Comparison of ENCODE assay signal across 12 cellular contexts in the genomic region with DNA sequence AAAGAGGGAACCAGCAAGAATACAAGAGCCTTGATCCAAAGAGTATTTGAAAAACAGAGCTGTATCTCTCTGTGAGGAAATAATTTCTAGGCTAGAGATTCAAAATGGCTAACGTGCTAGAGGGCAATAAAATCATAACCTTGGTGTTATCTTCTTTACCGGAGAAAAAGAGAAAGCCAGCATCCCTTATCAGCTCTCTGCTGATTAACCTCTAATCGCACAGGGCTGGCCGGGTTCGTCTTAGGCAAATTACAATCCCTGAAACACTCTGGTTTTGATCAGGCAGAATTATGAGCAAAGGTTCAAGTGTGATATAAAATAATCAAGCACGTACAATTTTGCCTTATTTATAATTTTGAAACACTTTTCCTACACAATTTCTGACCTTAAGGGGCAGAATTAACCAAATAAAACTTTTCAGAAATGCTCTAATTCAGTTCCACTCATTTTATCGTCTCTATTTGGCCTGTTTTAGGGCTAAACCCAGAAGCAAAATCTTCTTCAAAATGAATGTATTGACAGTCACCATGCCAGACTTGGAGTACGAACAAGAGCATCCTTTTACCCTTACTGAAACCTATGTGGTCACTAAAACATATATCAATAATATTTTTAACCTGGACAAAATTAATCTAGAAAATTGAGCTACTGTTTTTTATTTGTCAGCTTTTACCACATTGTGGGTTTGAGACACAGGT. TPM values are rescaled to one million over a fixed set of nuclear protein-coding genes. Genes with fewer than 3 reads are reported as not detected.
DNase-seq lines count a peak whose midpoint lies in the region; ATAC-seq and TF ChIP-seq lines count a peak whose summit lies in the region.
"Had no signal": no experiment of that assay in that cellular context is flagged by ENCODE, and none has a peak within 500 bp of the region (broad histone marks: within the 10 kb centered on the region; RNA-seq: fewer than 3 reads in every experiment).

No MANE protein-coding gene starts in this region.

- no peak overlapping the region for H3K27ac ChIP-seq in CD8-positive, alpha-beta memory T cell (ENCODE audit: low read depth, low read length)
- peak overlapping the region; percentile 64 for H3K27ac ChIP-seq in naive thymus-derived CD4-positive, alpha-beta T cell (ENCODE audit: low read depth, low read length)
- H3K27ac ChIP-seq in left lung, result peak overlapping the region in 1 of 2 donors; percentile 48
- H3K27ac ChIP-seq: body of pancreas, dorsolateral prefrontal cortex, sigmoid colon had no signal

- peaks cover 4% of the 10 kb centered on the region in 2 donors for H3K27me3 Mint-ChIP-seq in CD8-positive, alpha-beta memory T cell
- peaks cover 3% of the 10 kb centered on the region for H3K27me3 Mint-ChIP-seq in activated CD8-positive, alpha-beta T cell treated with anti-CD3 and anti-CD28 coated beads, Interleukin-2, amount 10 ng/mL, durations not matched to agents 7 days and 5 days (ENCODE audit: low read depth)
- H3K27me3 Mint-ChIP-seq in naive thymus-derived CD4-positive, alpha-beta T cell, result peaks cover 0 to 4% (median 0%) of the 10 kb centered on the region in 5 donors

- ATAC-seq in HG03460 (IDR thresholded peaks at IDR 0.05; ENCODE audit: unreplicated experiment), result peak; percentile 11
- ATAC-seq in activated CD8-positive, alpha-beta T cell treated with anti-CD3 and anti-CD28 coated beads, Interleukin-2, amount 10 ng/mL, durations not matched to agents 7 days and 5 days, result peak; percentile 32
- ATAC-seq in naive thymus-derived CD4-positive, alpha-beta T cell, result no peak
- ATAC-seq in left lung, result no peak

- intact Hi-C loops in naive thymus-derived CD4-positive, alpha-beta T cell (cut with micrococcal nuclease), result loop anchor here (1.0 to 5.0 kb wide), 12 partner anchors 13 to 455 kb away; partner anchors contain the start of genes PSMB9 (in 2 of the 2) and TAP2 (in 2 of the 2)
- intact Hi-C loops in left lung (cut with DNase I), result no loop called here

- no peaks in the 10 kb centered on the region for H3K27me3 ChIP-seq in CD8-positive, alpha-beta memory T cell (ENCODE audit: insufficient read depth, low read length, poor library complexity, severe bottlenecking)
- H3K27me3 ChIP-seq in naive thymus-derived CD4-positive, alpha-beta T cell (ENCODE audit: control insufficient read depth in 2 of 2, insufficient read depth in 2 of 2, low read length in 2 of 2), result no peaks in the 10 kb centered on the region
- H3K27me3 ChIP-seq in left lung, result no peaks in the 10 kb centered on the region
- H3K27me3 ChIP-seq: body of pancreas, sigmoid colon had no signal

- peaks cover 0 to 17% (median 5%) of the 10 kb centered on the region in 3 donors for H3K36me3 Mint-ChIP-seq in CD8-positive, alpha-beta memory T cell
- H3K36me3 Mint-ChIP-seq in activated CD8-positive, alpha-beta T cell treated with anti-CD3 and anti-CD28 coated beads, Interleukin-2, amount 10 ng/mL, durations not matched to agents 7 days and 5 days (ENCODE audit: low read depth), result peaks cover 19% of the 10 kb centered on the region
- peaks cover 0 to 21% (median 0%) of the 10 kb centered on the region in 5 donors for H3K36me3 Mint-ChIP-seq in naive thymus-derived CD4-positive, alpha-beta T cell

- peak overlapping the region in 7 of 8 donors; percentile 7 to 92 (median 83) for H3K27ac Mint-ChIP-seq in CD8-positive, alpha-beta memory T cell
- H3K27ac Mint-ChIP-seq in activated CD8-positive, alpha-beta T cell treated with anti-CD3 and anti-CD28 coated beads, Interleukin-2, amount 10 ng/mL, durations not matched to agents 7 days and 5 days, result peak overlapping the region; percentile 92
- peak overlapping the region; percentile 48 to 94 (median 83) for H3K27ac Mint-ChIP-seq in naive thymus-derived CD4-positive, alpha-beta T cell

- H3K4me3 Mint-ChIP-seq in CD8-positive, alpha-beta memory T cell, result peak overlapping the region in 2 of 7 donors; percentile 51 to 57
- peak overlapping the region; percentile 54 for H3K4me3 Mint-ChIP-seq in activated CD8-positive, alpha-beta T cell treated with anti-CD3 and anti-CD28 coated beads, Interleukin-2, amount 10 ng/mL, durations not matched to agents 7 days and 5 days
- H3K4me3 Mint-ChIP-seq in naive thymus-derived CD4-positive, alpha-beta T cell, result peak overlapping the region in 9 of 10 donors; percentile 29 to 83 (median 65)

- POLR2A ChIA-PET in CD8-positive, alpha-beta memory T cell (lab: Charles Lee), result interaction anchor here (0.6 to 3.2 kb wide), 10 partner anchors 10 to 200 kb away, joined by 3 to 56 read pairs (median 6); partner anchors contain the start of genes PSMB8, PSMB9, TAP1 and TAP2
- POLR2A ChIA-PET in activated CD8-positive, alpha-beta T cell treated with anti-CD3 and anti-CD28 coated beads, Interleukin-2, amount 10 ng/mL, durations not matched to agents 7 days and 5 days (lab: Charles Lee), result interaction anchor here (0.9 to 10.3 kb wide), 9 partner anchors 10 to 685 kb away, joined by 3 to 240 read pairs (median 5); partner anchors contain the start of genes HLA-DMA, PSMB8, PSMB9 and TAP1
- POLR2A ChIA-PET in naive thymus-derived CD4-positive, alpha-beta T cell (lab: Charles Lee), result interaction anchor here (0.7 to 7.5 kb wide), 14 partner anchors 9 to 117 kb away, joined by 3 to 99 read pairs (median 5); partner anchors contain the start of genes BRD2, PSMB8, PSMB9 and TAP1

- peaks cover 24 to 35% (median 31%) of the 10 kb centered on the region in 3 donors for H3K4me1 Mint-ChIP-seq in CD8-positive, alpha-beta memory T cell
- H3K4me1 Mint-ChIP-seq in activated CD8-positive, alpha-beta T cell treated with anti-CD3 and anti-CD28 coated beads, Interleukin-2, amount 10 ng/mL, durations not matched to agents 7 days and 5 days (ENCODE audit: low read depth), result peaks cover 35% of the 10 kb centered on the region
- peaks cover 20 to 36% (median 35%) of the 10 kb centered on the region in 7 donors for H3K4me1 Mint-ChIP-seq in naive thymus-derived CD4-positive, alpha-beta T cell

- TF ChIP-seq CTCF in left lung (IDR thresholded peaks at IDR 0.05), result no peak

- H3K4me3 ChIP-seq in CD8-positive, alpha-beta memory T cell (ENCODE audit: low read length), result no peak overlapping the region
- peak overlapping the region; percentile 15 for H3K4me3 ChIP-seq in naive thymus-derived CD4-positive, alpha-beta T cell (ENCODE audit: low read length)
- H3K4me3 ChIP-seq in left lung, result no peak overlapping the region
- H3K4me3 ChIP-seq: body of pancreas, sigmoid colon had no signal

- no peak for DNase-seq in CD8-positive, alpha-beta memory T cell
- no peak for DNase-seq in activated CD8-positive, alpha-beta T cell treated with anti-CD3 and anti-CD28 coated beads, Interleukin-2, amount 10 ng/mL, durations not matched to agents 7 days and 5 days
- DNase-seq in naive thymus-derived CD4-positive, alpha-beta T cell, result no peak
- DNase-seq in NK-92 (lab: John Stamatoyannopoulos, UW; ENCODE audit: unreplicated experiment) (no peak), left lung (no peak), NCI-H226 (no peak)
- DNase-seq: NCI-H1417 treated with DMSO at 0.1 percent for 48 hours had no signal

- H3K4me1 ChIP-seq in CD8-positive, alpha-beta memory T cell (ENCODE audit: insufficient read depth, low read length), result peaks cover 23% of the 10 kb centered on the region
- H3K4me1 ChIP-seq in naive thymus-derived CD4-positive, alpha-beta T cell (ENCODE audit: control insufficient read depth in 2 of 2, insufficient read depth in 2 of 2, low read length in 2 of 2), result peaks cover 4 to 20% of the 10 kb centered on the region in 2 donors
- H3K4me1 ChIP-seq in left lung, result peaks cover 0 to 12% of the 10 kb centered on the region in 2 donors
- H3K4me1 ChIP-seq: body of pancreas, sigmoid colon had no signal

- CTCF ChIA-PET in CD8-positive, alpha-beta memory T cell (lab: Charles Lee), result interaction anchor here (0.7 to 7.9 kb wide), 31 partner anchors 9 to 455 kb away, joined by 3 to 190 read pairs (median 5); partner anchors contain the start of genes BRD2, HLA-DMA, PSMB8 and PSMB9
- CTCF ChIA-PET in activated CD8-positive, alpha-beta T cell treated with anti-CD3 and anti-CD28 coated beads, Interleukin-2, amount 10 ng/mL, durations not matched to agents 7 days and 5 days (lab: Charles Lee), result interaction anchor here (0.7 to 10.6 kb wide), 68 partner anchors 10 to 622 kb away, joined by 3 to 512 read pairs (median 6); partner anchors contain the start of genes HLA-DMA, HLA-DPB1, HLA-DRA and PSMB8
- CTCF ChIA-PET in naive thymus-derived CD4-positive, alpha-beta T cell (lab: Charles Lee), result interaction anchor here (0.7 to 10.1 kb wide), 37 partner anchors 8 to 620 kb away, joined by 3 to 177 read pairs (median 5); partner anchors contain the start of genes PSMB8, PSMB9, TAP1 and TAP2

- H3K36me3 ChIP-seq in CD8-positive, alpha-beta memory T cell (ENCODE audit: insufficient read depth, low read length), result no peaks in the 10 kb centered on the region
- H3K36me3 ChIP-seq in naive thymus-derived CD4-positive, alpha-beta T cell (ENCODE audit: control insufficient read depth in 2 of 3, insufficient read depth in 3 of 3, low read length in 3 of 3), result no peaks in the 10 kb centered on the region
- no peaks in the 10 kb centered on the region for H3K36me3 ChIP-seq in left lung
- H3K36me3 ChIP-seq: sigmoid colon had no signal

- peaks cover 0 to 4% (median 2%) of the 10 kb centered on the region in 5 donors for H3K9me3 Mint-ChIP-seq in CD8-positive, alpha-beta memory T cell
- no peaks in the 10 kb centered on the region for H3K9me3 Mint-ChIP-seq in activated CD8-positive, alpha-beta T cell treated with anti-CD3 and anti-CD28 coated beads, Interleukin-2, amount 10 ng/mL, durations not matched to agents 7 days and 5 days (ENCODE audit: insufficient read depth)
- peaks cover 0 to 10% (median 0%) of the 10 kb centered on the region in 11 donors for H3K9me3 Mint-ChIP-seq in naive thymus-derived CD4-positive, alpha-beta T cell

- H3K9me3 ChIP-seq in CD8-positive, alpha-beta memory T cell (ENCODE audit: low read length), result no peaks in the 10 kb centered on the region
- H3K9me3 ChIP-seq in naive thymus-derived CD4-positive, alpha-beta T cell (ENCODE audit: control insufficient read depth in 2 of 3, low read length in 3 of 3), result no peaks in the 10 kb centered on the region
- H3K9me3 ChIP-seq in left lung, result no peaks in the 10 kb centered on the region
- H3K9me3 ChIP-seq: body of pancreas, sigmoid colon had no signal

RNA-seq across cellular contexts. Expression of gene PSMB9, which starts 13.7 kb away (rescaled TPM):
- 100 to 1,000 TPM; 245 to 255 TPM for total RNA-seq in CD8-positive, alpha-beta memory T cell
- 597 TPM for polyA plus RNA-seq in CD8-positive, alpha-beta memory T cell
- total RNA-seq in activated CD8-positive, alpha-beta T cell treated with anti-CD3 and anti-CD28 coated beads, Interleukin-2, amount 10 ng/mL, durations not matched to agents 7 days and 5 days, result 100 to 1,000 TPM; 319 to 325 TPM
- total RNA-seq in naive thymus-derived CD4-positive, alpha-beta T cell, result 100 to 1,000 TPM in 2 of 5 experiments, 10 to 100 TPM in 3; 70.3 to 452 (median 90.5) TPM
- 100 to 1,000 TPM; 385 to 389 TPM for polyA plus RNA-seq in naive thymus-derived CD4-positive, alpha-beta T cell
- 10 to 100 TPM; 50.0 to 67.9 TPM for total RNA-seq in left lung

RNA-seq across cellular contexts. Expression of gene TAP1, which starts 14.2 kb away (rescaled TPM):
- 100 to 1,000 TPM; 394 to 407 TPM for total RNA-seq in CD8-positive, alpha-beta memory T cell
- 396 TPM for polyA plus RNA-seq in CD8-positive, alpha-beta memory T cell
- 100 to 1,000 TPM; 319 to 328 TPM for total RNA-seq in activated CD8-positive, alpha-beta T cell treated with anti-CD3 and anti-CD28 coated beads, Interleukin-2, amount 10 ng/mL, durations not matched to agents 7 days and 5 days
- total RNA-seq in naive thymus-derived CD4-positive, alpha-beta T cell, result 100 to 1,000 TPM in 3 of 5 experiments, 10 to 100 TPM in 2; 92.1 to 500 (median 103) TPM
- polyA plus RNA-seq in naive thymus-derived CD4-positive, alpha-beta T cell, result 100 to 1,000 TPM; 162 to 274 TPM
- 10 to 100 TPM; 79.3 to 99.2 TPM for total RNA-seq in left lung

RNA-seq across cellular contexts. Expression of gene PSMB8, which starts 23.9 kb away (rescaled TPM):
- 100 to 1,000 TPM; 311 to 326 TPM for total RNA-seq in CD8-positive, alpha-beta memory T cell
- 422 TPM for polyA plus RNA-seq in CD8-positive, alpha-beta memory T cell
- 100 to 1,000 TPM; 385 to 397 TPM for total RNA-seq in activated CD8-positive, alpha-beta T cell treated with anti-CD3 and anti-CD28 coated beads, Interleukin-2, amount 10 ng/mL, durations not matched to agents 7 days and 5 days
- total RNA-seq in naive thymus-derived CD4-positive, alpha-beta T cell, result 100 to 1,000 TPM; 111 to 419 (median 115) TPM
- 100 to 1,000 TPM; 322 to 378 TPM for polyA plus RNA-seq in naive thymus-derived CD4-positive, alpha-beta T cell
- total RNA-seq in left lung, result 100 to 1,000 TPM in 1 of 2 donors, 10 to 100 TPM in 1; 93.6 to 122 TPM

RNA-seq across cellular contexts. Expression of gene TAP2, which starts 29.2 kb away (rescaled TPM):
- 100 to 1,000 TPM; 221 to 228 TPM for total RNA-seq in CD8-positive, alpha-beta memory T cell
- polyA plus RNA-seq in CD8-positive, alpha-beta memory T cell, result 35.8 TPM
- total RNA-seq in activated CD8-positive, alpha-beta T cell treated with anti-CD3 and anti-CD28 coated beads, Interleukin-2, amount 10 ng/mL, durations not matched to agents 7 days and 5 days, result 100 to 1,000 TPM; 145 to 159 TPM
- total RNA-seq in naive thymus-derived CD4-positive, alpha-beta T cell, result 100 to 1,000 TPM in 4 of 5 experiments, 10 to 100 TPM in 1; 84.3 to 243 (median 117) TPM
- 10 to 100 TPM; 26.4 to 36.4 TPM for polyA plus RNA-seq in naive thymus-derived CD4-positive, alpha-beta T cell
- total RNA-seq in left lung, result 10 to 100 TPM; 75.9 to 90.0 TPM

RNA-seq across cellular contexts. Expression of gene HLA-DOB, which starts 50.9 kb away (rescaled TPM):
- total RNA-seq in CD8-positive, alpha-beta memory T cell, result under 1 TPM; 0.77 to 0.97 TPM
- 0.62 TPM for polyA plus RNA-seq in CD8-positive, alpha-beta memory T cell
- 10 to 100 TPM; 15.6 to 17.0 TPM for total RNA-seq in activated CD8-positive, alpha-beta T cell treated with anti-CD3 and anti-CD28 coated beads, Interleukin-2, amount 10 ng/mL, durations not matched to agents 7 days and 5 days
- total RNA-seq in naive thymus-derived CD4-positive, alpha-beta T cell, result 1 to 10 TPM; 1.7 to 7.7 (median 4.9) TPM
- polyA plus RNA-seq in naive thymus-derived CD4-positive, alpha-beta T cell, result under 1 TPM; 0.48 to 0.57 TPM
- total RNA-seq in left lung, result 1 to 10 TPM; 1.5 to 2.8 TPM
- total RNA-seq: body of pancreas, H4 had no signal

Comparison
In these comparisons a context has a peak if more than half of its experiments do, and no peak if none do; other contexts are left out.
1. ATAC-seq: peak in HG03460 (single experiment) and activated CD8-positive, alpha-beta T cell treated with anti-CD3 and anti-CD28 coated beads, Interleukin-2, amount 10 ng/mL, durations not matched to agents 7 days and 5 days (single experiment); none in naive thymus-derived CD4-positive, alpha-beta T cell (single experiment) and left lung (single experiment).
2. intact Hi-C loops: an anchor here in naive thymus-derived CD4-positive, alpha-beta T cell (1.0 to 5.0 kb wide); none called in left lung.
3. Peak in every context shown above with its lines, with median percentiles within 50 percentile points of each other: H3K27ac Mint-ChIP-seq.